Comparison of ENCODE assay signal across 8 cellular contexts in genomic region chr1:207824691-207825090, GRCh38.
DNase-seq lines count a peak whose midpoint lies in the region; ATAC-seq and TF ChIP-seq lines count a peak whose summit lies in the region.

No MANE protein-coding gene starts in this region.

- no peaks in the 10 kb centered on the region for H3K27me3 ChIP-seq in CD8-positive, alpha-beta memory T cell (ENCODE audit: insufficient read depth, low read length, poor library complexity, severe bottlenecking)
- H3K27me3 ChIP-seq in psoas muscle (ENCODE audit: insufficient read depth in 3 of 3, low read length in 2 of 3) (no peaks in the 10 kb centered on the region), mesendoderm (ENCODE audit: insufficient read depth, low read length, poor library complexity) (no peaks in the 10 kb centered on the region)

- H4K5ac ChIP-seq in mesendoderm (ENCODE audit: low read length) = no peak overlapping the region

- H3K4ac ChIP-seq in mesendoderm (ENCODE audit: low read depth, low read length) = no peak overlapping the region

- H4K8ac ChIP-seq in mesendoderm (ENCODE audit: low read depth, low read length) = no peak overlapping the region

- H3K4me1 Mint-ChIP-seq in CD8-positive, alpha-beta memory T cell = peaks cover 76 to 99% (median 93%) of the 10 kb centered on the region in 3 donors
- H3K4me1 Mint-ChIP-seq in T-helper 17 cell = peaks cover 71% of the 10 kb centered on the region

- H3K56ac ChIP-seq in mesendoderm (ENCODE audit: low read length) = no peak overlapping the region

- no peaks in the 10 kb centered on the region for H3K79me1 ChIP-seq in mesendoderm (ENCODE audit: low read length)

- no peak overlapping the region for H3K23ac ChIP-seq in mesendoderm (ENCODE audit: low read length)

- peak overlapping the region; percentile 90 for H3K27ac ChIP-seq in CD8-positive, alpha-beta memory T cell (ENCODE audit: low read depth, low read length)
- peak overlapping the region; percentile 100 for H3K27ac ChIP-seq in psoas muscle
- no peak overlapping the region for H3K27ac ChIP-seq in mesendoderm (ENCODE audit: low read depth, low read length)

- H2BK5ac ChIP-seq in mesendoderm (ENCODE audit: low read length) = no peak overlapping the region

- H3K9me3 Mint-ChIP-seq in CD8-positive, alpha-beta memory T cell = peaks cover 0 to 3% (median 0%) of the 10 kb centered on the region in 5 donors

- TF ChIP-seq CTCF in psoas muscle (IDR thresholded peaks at IDR 0.05) = no peak

- WGBS in psoas muscle, 3 donors = 50 to 70% (median 55%) methylated on average over 3 of the region's 3 CpGs
- no CpG with 5 or more reads among the region's 3 CpGs for WGBS in mesendoderm (ENCODE audit: extremely low coverage, insufficient coverage, low lambda C conversion rate)

- H2AK5ac ChIP-seq in mesendoderm (ENCODE audit: low read length) = no peak overlapping the region

- H3K36me3 Mint-ChIP-seq in CD8-positive, alpha-beta memory T cell = peaks cover 0 to 33% (median 9%) of the 10 kb centered on the region in 3 donors
- peaks cover 9% of the 10 kb centered on the region for H3K36me3 Mint-ChIP-seq in T-helper 17 cell (ENCODE audit: low read depth)

- no peaks in the 10 kb centered on the region for H3K36me3 ChIP-seq in CD8-positive, alpha-beta memory T cell (ENCODE audit: insufficient read depth, low read length)
- peaks cover 0 to 10% of the 10 kb centered on the region in 2 donors for H3K36me3 ChIP-seq in psoas muscle (ENCODE audit: insufficient read depth in 1 of 2, low read depth in 1 of 2)
- H3K36me3 ChIP-seq in mesendoderm (ENCODE audit: control insufficient read depth, insufficient read depth, low read length) = no peaks in the 10 kb centered on the region

- CTCF ChIA-PET in CD8-positive, alpha-beta memory T cell (lab: Charles Lee) = interaction anchor here (0.7 to 28.2 kb wide), 11 partner anchors 8 to 421 kb away, joined by 3 to 435 read pairs (median 4); no protein-coding TSS in a partner anchor

- H3K4me2 ChIP-seq in mesendoderm (ENCODE audit: low read length) = no peak overlapping the region

- H3K27ac Mint-ChIP-seq in CD8-positive, alpha-beta memory T cell = peak overlapping the region; percentile 96 to 99 (median 98)
- peak overlapping the region; percentile 88 for H3K27ac Mint-ChIP-seq in T-helper 17 cell

- peak overlapping the region; percentile 75 to 98 (median 82) for H3K4me3 Mint-ChIP-seq in CD8-positive, alpha-beta memory T cell
- H3K4me3 Mint-ChIP-seq in T-helper 17 cell = peak overlapping the region; percentile 75

- ATAC-seq in T-helper 17 cell (no peak), psoas muscle (peak in 1 of 4 donors; percentile 20)

- H2BK15ac ChIP-seq in mesendoderm (replicated peaks; ENCODE audit: low read depth) = no peak overlapping the region

- POLR2A ChIA-PET in CD8-positive, alpha-beta memory T cell (lab: Charles Lee) = interaction anchor here (3.0 kb wide), 1 partner anchor 44 kb away, joined by 29 read pairs; no protein-coding TSS in a partner anchor

- no peak for TF ChIP-seq POLR2A in erythroblast (IDR thresholded peaks at IDR 0.05; ENCODE audit: low read length)

- peaks cover 4% of the 10 kb centered on the region in 2 donors for H3K27me3 Mint-ChIP-seq in CD8-positive, alpha-beta memory T cell
- no peaks in the 10 kb centered on the region for H3K27me3 Mint-ChIP-seq in T-helper 17 cell

- H2BK120ac ChIP-seq in mesendoderm (ENCODE audit: low read depth, low read length) = no peak overlapping the region

- no peak overlapping the region for H3K9ac ChIP-seq in mesendoderm (ENCODE audit: low read length)

- H3K18ac ChIP-seq in mesendoderm (ENCODE audit: low read length) = no peak overlapping the region

- intact Hi-C loops in psoas muscle (cut with DNase I) = loop anchor here in 1 of 2 donors (2.0 kb wide), 1 partner anchor 140 kb away; no protein-coding TSS in a partner anchor

- H3K4me1 ChIP-seq in CD8-positive, alpha-beta memory T cell (ENCODE audit: insufficient read depth, low read length) = peaks cover 78% of the 10 kb centered on the region
- peaks cover 68% of the 10 kb centered on the region for H3K4me1 ChIP-seq in psoas muscle
- H3K4me1 ChIP-seq in mesendoderm (ENCODE audit: control insufficient read depth, low read depth, low read length) = no peaks in the 10 kb centered on the region

- no peak for DNase-seq in CD8-positive, alpha-beta memory T cell
- DNase-seq in T-helper 17 cell (no peak), erythroblast (lab: John Stamatoyannopoulos, UW) (peak; percentile 73 to 76), psoas muscle (peak; percentile 32 to 76), NCI-H774 (lab: John Stamatoyannopoulos, UW) (no peak), occipital lobe (lab: John Stamatoyannopoulos, UW) (no peak), NCI-H128 (lab: John Stamatoyannopoulos, UW; ENCODE audit: unreplicated experiment) (no peak), mesendoderm (no peak)

- peak overlapping the region; percentile 59 for H3K4me3 ChIP-seq in CD8-positive, alpha-beta memory T cell (ENCODE audit: low read length)
- H3K4me3 ChIP-seq in psoas muscle (peak overlapping the region; percentile 83), mesendoderm (ENCODE audit: low read length) (no peak overlapping the region)

- no peaks in the 10 kb centered on the region for H3K9me3 ChIP-seq in CD8-positive, alpha-beta memory T cell (ENCODE audit: low read length)
- H3K9me3 ChIP-seq in T-helper 17 cell (ENCODE audit: control insufficient read depth, low read length, poor library complexity, severe bottlenecking) (no peaks in the 10 kb centered on the region), psoas muscle (no peaks in the 10 kb centered on the region)

- no peaks in the 10 kb centered on the region for H3K79me2 ChIP-seq in mesendoderm (ENCODE audit: control insufficient read depth, insufficient read depth, low read length)

Comparison
In these comparisons a context has a peak if more than half of its experiments do, and no peak if none do; other contexts are left out.
1. DNase-seq: peak in erythroblast (2 of 2) and psoas muscle (2 of 2); none in CD8-positive, alpha-beta memory T cell (0 of 5), T-helper 17 cell (0 of 3), NCI-H774 (single experiment), occipital lobe (single experiment), NCI-H128 (single experiment) and mesendoderm (single experiment).